27 cellular contexts compared by ENCODE assay signal in the genomic region with DNA sequence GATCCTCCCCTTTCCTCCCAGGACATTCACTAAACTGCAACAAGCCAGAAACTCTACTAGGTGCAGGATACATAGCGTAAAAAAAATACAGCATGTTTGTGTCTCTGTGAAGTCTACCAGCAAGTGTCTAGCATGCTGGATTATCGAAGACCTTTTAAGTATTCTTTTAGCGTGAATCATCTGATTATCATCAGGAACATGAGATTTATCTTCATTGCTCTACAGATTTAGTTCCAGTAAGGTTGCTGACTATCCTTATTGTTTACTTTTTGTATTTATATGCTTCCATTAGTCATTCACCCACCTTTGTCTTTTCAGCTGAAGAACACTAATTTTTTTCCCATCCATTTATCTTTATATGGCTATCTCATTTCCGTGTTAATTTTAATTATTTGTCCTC.
"Had no signal": no experiment of that assay in that cellular context is flagged by ENCODE, and none has a peak within 500 bp of the region (broad histone marks: within the 10 kb centered on the region; RNA-seq: fewer than 3 reads in every experiment).

No MANE protein-coding gene starts in this region.

- H3K9me3 ChIP-seq: esophagus squamous epithelium, neutrophil, sigmoid colon, stomach, thyroid gland, upper lobe of right lung had no signal

- ATAC-seq: left ventricle myocardium superior; stimulated activated naive B cell treated with anti-CD40 and anti-IgM and Interleukin-4, amounts not matched to agents 10 μg/mL and 1 μg/mL and 100 μg/mL, for 72 hours; upper lobe of right lung had no signal

- FAIRE-seq: frontal cortex, small intestine, TTC549 had no signal

- H3K36me3 ChIP-seq: sigmoid colon, thyroid gland, upper lobe of right lung had no signal

- H3K27me3 ChIP-seq: esophagus squamous epithelium, neutrophil, sigmoid colon, stomach, thyroid gland, upper lobe of right lung had no signal

- H3K4me1 ChIP-seq: esophagus squamous epithelium, stomach, thyroid gland, upper lobe of right lung had no signal

- DNase-seq: activated CD4-positive, alpha-beta T cell treated with anti-CD3 and anti-CD28 coated beads for 48 hours; activated CD4-positive, alpha-beta T cell treated with anti-CD3 and anti-CD28 coated beads, Interleukin-2, amount 50 U/mL, for 48 hours; activated CD8-positive, alpha-beta memory T cell treated with anti-CD3 and anti-CD28 coated beads for 24 hours; activated effector memory CD4-positive, alpha-beta T cell treated with Interleukin-2 at 50 U/mL for 16 hours; activated naive CD4-positive, alpha-beta T cell treated with Interleukin-2 at 50 U/mL for 16 hours; aorta; central memory CD4-positive, alpha-beta T cell; esophagus squamous epithelium; glutamatergic neuron; islet precursor cell; left ventricle myocardium superior; mammary epithelial cell; naive B cell; nephron progenitor cell; retina; sigmoid colon; small intestine; stimulated activated CD4-positive, alpha-beta T cell treated with anti-CD3 and anti-CD28 coated beads, Interleukin-1b, Interleukin-23, amount 100 ng/mL, for 48 hours; stimulated activated naive B cell treated with anti-CD40 and anti-IgM and Interleukin-4, amounts not matched to agents 10 μg/mL and 1 μg/mL and 100 μg/mL, for 72 hours; stomach; T-helper 9 cell; thyroid gland; upper lobe of right lung had no signal

- H3K4me3 ChIP-seq: esophagus squamous epithelium, sigmoid colon, stomach, thyroid gland, upper lobe of right lung had no signal

- H3K27ac ChIP-seq: esophagus squamous epithelium, neutrophil, sigmoid colon, stomach, thyroid gland, upper lobe of right lung, VCaP had no signal
